In the genomic region with DNA sequence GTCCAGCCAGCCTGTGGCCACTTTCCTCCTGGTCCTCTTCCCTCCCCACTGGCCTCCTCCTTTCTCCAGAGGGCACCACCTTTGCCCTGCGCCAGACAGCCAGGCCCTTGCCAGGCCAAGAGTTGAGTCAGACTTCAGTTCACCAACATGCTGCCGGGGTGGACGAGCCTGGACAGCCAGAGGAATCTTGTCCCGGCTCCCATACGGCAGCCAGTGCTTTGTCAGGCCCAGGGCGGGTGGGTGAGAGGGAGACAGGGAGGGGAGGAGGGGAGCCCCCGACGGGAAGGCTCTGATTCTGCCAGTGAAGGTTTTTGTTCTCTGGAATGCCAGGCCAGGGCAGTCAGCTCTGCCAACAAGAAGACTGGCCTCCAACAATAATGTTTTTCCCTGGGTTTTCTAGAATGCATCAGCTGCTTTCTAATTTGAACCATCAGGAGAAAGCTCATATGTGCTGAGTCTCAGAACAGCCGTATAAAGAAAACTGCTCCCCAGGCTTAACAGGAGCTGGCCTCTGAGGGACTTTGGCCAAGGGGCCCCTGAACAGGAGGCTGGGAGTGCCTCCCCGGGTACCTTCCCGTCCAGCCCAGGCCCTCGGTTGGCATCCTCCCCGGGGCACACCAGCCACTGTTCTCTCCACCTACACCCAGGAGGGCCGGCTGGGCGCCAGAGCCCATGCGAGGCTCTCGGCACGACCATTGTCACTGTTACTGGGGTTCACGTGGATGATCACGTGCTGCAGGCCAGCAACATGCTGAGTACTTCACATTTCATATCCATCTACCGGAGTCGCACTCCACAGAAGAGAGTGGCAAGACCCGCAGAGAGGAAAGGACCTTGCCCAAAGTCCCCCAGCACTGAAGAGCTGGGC, we compare ENCODE assay signal across 16 cellular contexts. TPM values are rescaled to one million over a fixed set of nuclear protein-coding genes. Genes with fewer than 3 reads are reported as not detected.
DNase-seq lines count a peak whose midpoint lies in the region; FAIRE-seq and TF ChIP-seq lines count a peak whose summit lies in the region.
"Had no signal": no experiment of that assay in that cellular context is flagged by ENCODE, and none has a peak within 500 bp of the region (broad histone marks: within the 10 kb centered on the region; RNA-seq: fewer than 3 reads in every experiment).

No MANE protein-coding gene starts in this region.

- no peak overlapping the region for H2BK5ac ChIP-seq in neuronal stem cell (ENCODE audit: low read length)

- H3K4me2 ChIP-seq in GM23248 (ENCODE audit: unreplicated experiment) (no peak overlapping the region), neuronal stem cell (ENCODE audit: insufficient read depth, low read length, poor library complexity, severe bottlenecking) (no peak overlapping the region)

- no peaks in the 10 kb centered on the region for H3K79me1 ChIP-seq in neuronal stem cell (ENCODE audit: low read depth, low read length)

- H3K4ac ChIP-seq in neuronal stem cell (ENCODE audit: low read length), result no peak overlapping the region

- no peaks in the 10 kb centered on the region for H3K79me2 ChIP-seq in ACC112 (ENCODE audit: control insufficient read depth, insufficient read depth, low read length, unreplicated experiment)
- H3K79me2 ChIP-seq in GM23248 (ENCODE audit: insufficient read depth), result no peaks in the 10 kb centered on the region

- H3K4me3 ChIP-seq in ACC112 (ENCODE audit: low read depth, low read length) (no peak overlapping the region), GM23248 (no peak overlapping the region), bronchial epithelial cell (ENCODE audit: low read depth, low read length) (no peak overlapping the region), neuronal stem cell (ENCODE audit: low read length in 2 of 2) (no peak overlapping the region), kidney (ENCODE audit: low read length in 2 of 2) (no peak overlapping the region)
- H3K4me3 ChIP-seq: gastrocnemius medialis, SJSA1 had no signal

- H4K8ac ChIP-seq in neuronal stem cell (ENCODE audit: low read depth, low read length), result no peak overlapping the region

- no peaks in the 10 kb centered on the region for H3K36me3 ChIP-seq in ACC112 (ENCODE audit: insufficient read depth, low read length)
- no peaks in the 10 kb centered on the region for H3K36me3 ChIP-seq in GM23248 (ENCODE audit: low read depth)
- H3K36me3 ChIP-seq in bronchial epithelial cell (ENCODE audit: control insufficient read depth, insufficient read depth, low read length), result no peaks in the 10 kb centered on the region
- no peaks in the 10 kb centered on the region for H3K36me3 ChIP-seq in neuronal stem cell (replicated peaks in 1 of 2; ENCODE audit: control insufficient read depth in 2 of 2, insufficient read depth in 2 of 2, low read length in 2 of 2)
- no peaks in the 10 kb centered on the region for H3K36me3 ChIP-seq in kidney (ENCODE audit: control insufficient read depth in 1 of 2, insufficient read depth in 2 of 2, low read length in 2 of 2)
- H3K36me3 ChIP-seq: gastrocnemius medialis, SJSA1 had no signal

- H2BK15ac ChIP-seq in neuronal stem cell (ENCODE audit: low read length), result no peak overlapping the region

- H2AFZ ChIP-seq in ACC112 (ENCODE audit: low read length, unreplicated experiment), result peak overlapping the region; percentile 25
- H2AFZ ChIP-seq in GM23248, result peak overlapping the region; percentile 9
- peak overlapping the region; percentile 78 for H2AFZ ChIP-seq in neuronal stem cell (ENCODE audit: low read length)

- H3K9me2 ChIP-seq in GM23248 (ENCODE audit: insufficient read depth), result no peaks in the 10 kb centered on the region

- TF ChIP-seq CTCF in bronchial epithelial cell (IDR thresholded peaks at IDR 0.05; ENCODE audit: insufficient read depth, low read length, severe bottlenecking) (no peak), kidney (IDR thresholded peaks at IDR 0.05; ENCODE audit: borderline replicate concordance, extremely low read depth, insufficient read depth) (no peak)

- H3K9me3 ChIP-seq in GM23248 (ENCODE audit: low read depth) (no peaks in the 10 kb centered on the region), neuronal stem cell (replicated peaks in 1 of 2; ENCODE audit: control insufficient read depth in 2 of 2, insufficient read depth in 1 of 2, low read depth in 1 of 2, low read length in 2 of 2) (no peaks in the 10 kb centered on the region), kidney (ENCODE audit: control insufficient read depth in 1 of 2, low read length in 2 of 2) (no peaks in the 10 kb centered on the region)
- H3K9me3 ChIP-seq: gastrocnemius medialis, SJSA1 had no signal

- FAIRE-seq in bronchial epithelial cell (lab: Jason Lieb, UNC) (no peak), kidney (lab: Jason Lieb, UNC) (no peak)

- in situ Hi-C loops in GM23248 (cut with MboI), result no loop called here

- peak; percentile 59 for DNase-seq in GM23248
- peak; percentile 32 for DNase-seq in bronchial epithelial cell (ENCODE audit: low read depth)
- DNase-seq in neuronal stem cell (ENCODE audit: low spot score), result no peak
- no peak for DNase-seq in activated effector memory CD4-positive, alpha-beta T cell treated with Interleukin-2 at 50 U/mL for 16 hours
- DNase-seq in RPMI8226, result no peak
- no peak for DNase-seq in ureter (ENCODE audit: low spot score)
- DNase-seq in kidney, result no peak
- DNase-seq: activated CD4-positive, CD25-positive, alpha-beta regulatory T cell; CD4-positive, alpha-beta T cell; gastrocnemius medialis; MV-4-11; NCI-H526 had no signal

- peak overlapping the region; percentile 90 for H3K18ac ChIP-seq in neuronal stem cell (ENCODE audit: low read length)

- H4K91ac ChIP-seq in neuronal stem cell (ENCODE audit: low read depth, low read length, poor library complexity), result peak overlapping the region; percentile 89

- no peak overlapping the region for H3K9ac ChIP-seq in GM23248
- H3K9ac ChIP-seq in neuronal stem cell (ENCODE audit: low read depth, low read length, poor library complexity), result no peak overlapping the region
- H3K9ac ChIP-seq in kidney (ENCODE audit: low read length in 2 of 2), result no peak overlapping the region

- H2BK120ac ChIP-seq in neuronal stem cell (ENCODE audit: low read depth, low read length), result no peak overlapping the region

- H3K27me3 ChIP-seq in ACC112 (ENCODE audit: insufficient read depth, low read length) (no peaks in the 10 kb centered on the region), GM23248 (replicated peaks; ENCODE audit: insufficient read depth) (no peaks in the 10 kb centered on the region), bronchial epithelial cell (ENCODE audit: control insufficient read depth, insufficient read depth, low read length) (no peaks in the 10 kb centered on the region), neuronal stem cell (ENCODE audit: control insufficient read depth in 3 of 3, insufficient read depth in 3 of 3, low read depth in 1 of 3, low read length in 3 of 3) (peaks cover 0 to 11% (median 1%) of the 10 kb centered on the region in 3 experiments)
- H3K27me3 ChIP-seq: SJSA1 had no signal

- 45 to 49% methylated on average over 21 to 22 of the region's 23 CpGs for WGBS in GM23248 (ENCODE audit: low coverage in 1 of 2, low lambda C conversion rate in 2 of 2, missing lambda C conversion rate in 2 of 2), 2 experiments
- no CpG with 5 or more reads among the region's 23 CpGs for WGBS in neuronal stem cell (ENCODE audit: extremely low coverage in 2 of 2, insufficient read length in 2 of 2, insufficient replicate concordance in 1 of 2), 2 donors

- H3K27ac ChIP-seq in ACC112 (ENCODE audit: low read depth, low read length), result peak overlapping the region; percentile 32; the same call in 1 of the 2 replicates
- H3K27ac ChIP-seq in GM23248, result no peak overlapping the region
- no peak overlapping the region for H3K27ac ChIP-seq in neuronal stem cell (replicated peaks; ENCODE audit: low read length)
- H3K27ac ChIP-seq in kidney (ENCODE audit: low read depth in 2 of 2, low read length in 2 of 2), result no peak overlapping the region
- H3K27ac ChIP-seq: gastrocnemius medialis, SJSA1 had no signal

- H2AK5ac ChIP-seq in neuronal stem cell (ENCODE audit: low read depth, low read length), result peak overlapping the region; percentile 25

- H2BK12ac ChIP-seq in neuronal stem cell (ENCODE audit: low read length), result peak overlapping the region; percentile 8

- H3K14ac ChIP-seq in neuronal stem cell (ENCODE audit: low read length), result no peak overlapping the region

- H3K4me1 ChIP-seq in ACC112 (ENCODE audit: control insufficient read depth, insufficient read depth, low read length, unreplicated experiment) (peaks cover 17% of the 10 kb centered on the region), GM23248 (ENCODE audit: insufficient read depth) (peaks cover 15% of the 10 kb centered on the region), neuronal stem cell (ENCODE audit: control insufficient read depth in 2 of 2, insufficient read depth in 1 of 2, low read depth in 1 of 2, low read length in 2 of 2) (peaks cover 2% of the 10 kb centered on the region in 2 donors), kidney (ENCODE audit: control insufficient read depth in 1 of 2, insufficient read depth in 1 of 2, low read depth in 1 of 2, low read length in 2 of 2) (peaks cover 0 to 4% of the 10 kb centered on the region in 2 donors)
- H3K4me1 ChIP-seq: gastrocnemius medialis had no signal

- H3F3A ChIP-seq in GM23248 (ENCODE audit: insufficient read depth), result no peaks in the 10 kb centered on the region

- H4K20me1 ChIP-seq in GM23248 (ENCODE audit: insufficient read depth), result no peaks in the 10 kb centered on the region

- intact Hi-C loops in kidney (cut with DNase I), result no loop called here

- H3K23ac ChIP-seq in neuronal stem cell (ENCODE audit: low read depth, low read length, poor library complexity), result no peak overlapping the region

RNA-seq across cellular contexts. Expression of gene LIF, which starts 28.6 kb away (rescaled TPM):
- 1.6 and 1.9 TPM in 2 replicates for total RNA-seq in GM23248 (2014; rRNA removed; shearing (Covaris generic))
- polyA plus RNA-seq in GM23248 (2016; fragmentation: Nextera tagmentation; extraction: Ambion mirVana) (1.0 and 1.4 TPM in 2 replicates), kidney (ENCODE audit: insufficient read depth, low read depth, low replicate concordance) (0.67 TPM)
- total RNA-seq in bronchial epithelial cell (under 0.01 and 0.26 TPM in 2 replicates), ureter (2.1 TPM), kidney (10.7 TPM)
- 1.4 TPM for polyA plus RNA-seq in neuronal stem cell (2013, experiment 1 of 2)
- polyA plus RNA-seq in neuronal stem cell (2013, experiment 2 of 2), result 1.4 TPM
- total RNA-seq: gastrocnemius medialis had no signal

RNA-seq across cellular contexts. Expression of gene OSM, which starts 48.7 kb away (rescaled TPM):
- total RNA-seq in GM23248 (2014; rRNA removed; shearing (Covaris generic)), result not detected in 2 replicates
- polyA plus RNA-seq in GM23248 (2016; fragmentation: Nextera tagmentation; extraction: Ambion mirVana), result not detected in 2 replicates
- total RNA-seq in bronchial epithelial cell, result not detected in 2 replicates
- polyA plus RNA-seq in neuronal stem cell (2013, experiment 1 of 2), result 0.01 TPM
- polyA plus RNA-seq in neuronal stem cell (2013, experiment 2 of 2), result 0.04 TPM
- 0.36 TPM for total RNA-seq in ureter
- total RNA-seq in kidney, result 1.2 TPM
- 0.56 TPM for polyA plus RNA-seq in kidney (ENCODE audit: insufficient read depth, low read depth, low replicate concordance)
- total RNA-seq: kidney epithelial cell, neural crest cell, SJSA1 had no signal

Comparison
In these comparisons a context has a peak if more than half of its experiments do, and no peak if none do; other contexts are left out.
1. H2AFZ ChIP-seq: peak in every context shown above with its lines; median percentile 78 in neuronal stem cell; 25 in ACC112; 9 in GM23248.
2. DNase-seq: peak in GM23248 (single experiment) and bronchial epithelial cell (single experiment); none in neuronal stem cell (single experiment), activated effector memory CD4-positive, alpha-beta T cell treated with Interleukin-2 at 50 U/mL for 16 hours (single experiment), RPMI8226 (single experiment), ureter (single experiment) and kidney (single experiment).